Comparison of ENCODE assay signal across 22 cellular contexts in the genomic region with DNA sequence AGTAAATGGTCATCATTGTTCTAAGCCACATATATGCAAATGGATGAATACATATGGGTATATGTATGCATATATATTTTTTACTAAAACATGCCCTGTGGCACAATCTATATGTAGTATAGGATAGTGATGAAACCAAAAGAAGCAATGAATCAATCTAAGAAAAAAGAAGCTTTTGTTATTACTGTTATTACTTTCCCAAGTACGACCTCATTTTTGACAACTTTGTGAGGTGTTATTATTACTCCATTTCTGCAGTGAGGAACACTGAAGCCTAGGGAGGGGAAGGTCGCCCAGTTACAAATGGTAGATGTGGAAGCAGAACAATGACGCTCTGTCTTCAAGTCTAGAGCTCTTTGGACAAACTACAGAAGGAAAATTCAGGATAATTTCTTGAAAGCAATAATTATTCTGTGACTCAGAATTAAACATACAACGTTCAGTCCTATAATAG. TPM values are rescaled to one million over a fixed set of nuclear protein-coding genes. Genes with fewer than 3 reads are reported as not detected.
DNase-seq lines count a peak whose midpoint lies in the region; ATAC-seq and TF ChIP-seq lines count a peak whose summit lies in the region.
"Had no signal": no experiment of that assay in that cellular context is flagged by ENCODE, and none has a peak within 500 bp of the region (broad histone marks: within the 10 kb centered on the region; RNA-seq: fewer than 3 reads in every experiment).

No MANE protein-coding gene starts in this region.

- no TSS peak for BruUV-seq in Caco-2 (replicated peaks; lab: Mats Ljungman, UMichigan)

- peaks cover 13% of the 10 kb centered on the region for H3K36me3 Mint-ChIP-seq in activated CD4-positive, alpha-beta memory T cell treated with anti-CD3 and anti-CD28 coated beads for 36 hours
- peaks cover 59% of the 10 kb centered on the region for H3K36me3 Mint-ChIP-seq in activated CD4-positive, alpha-beta memory T cell treated with anti-CD3 and anti-CD28 coated beads, Interleukin-2, amount 10 ng/mL, durations not matched to agents 7 days and 5 days (ENCODE audit: low read depth)
- H3K36me3 Mint-ChIP-seq in activated naive CD8-positive, alpha-beta T cell treated with anti-CD3 and anti-CD28 coated beads for 36 hours, result peaks cover 69% of the 10 kb centered on the region
- H3K36me3 Mint-ChIP-seq in stimulated activated effector memory CD8-positive, alpha-beta T cell treated with anti-CD3 and anti-CD28 coated beads, Interleukin-12 subunit alpha, Interleukin-12 subunit beta, amount 100 ng/mL, for 72 hours, result peaks cover 45% of the 10 kb centered on the region
- H3K36me3 Mint-ChIP-seq in Caco-2 (ENCODE audit: insufficient read depth, unreplicated experiment), result no peaks in the 10 kb centered on the region
- H3K36me3 Mint-ChIP-seq: memory B cell had no signal

- POLR2A ChIA-PET in activated CD4-positive, alpha-beta memory T cell treated with anti-CD3 and anti-CD28 coated beads for 36 hours (lab: Charles Lee), result interaction anchor here (1.0 to 1.8 kb wide), 6 partner anchors 9 to 46 kb away, joined by 3 to 8 read pairs (median 3); a partner anchor contains a TSS
- POLR2A ChIA-PET in activated CD4-positive, alpha-beta memory T cell treated with anti-CD3 and anti-CD28 coated beads, Interleukin-2, amount 10 ng/mL, durations not matched to agents 7 days and 5 days (lab: Charles Lee), result interaction anchor here (0.6 to 5.9 kb wide), 4 partner anchors 14 to 48 kb away, joined by 3 to 84 read pairs (median 4); no protein-coding TSS in a partner anchor
- POLR2A ChIA-PET in Caco-2 (lab: Charles Lee), result no interaction called here

- no peaks in the 10 kb centered on the region for H3K9me3 ChIP-seq in Caco-2
- H3K9me3 ChIP-seq: A549, ascending aorta, left lung, upper lobe of left lung had no signal

- H3K4me3 Mint-ChIP-seq in activated CD4-positive, alpha-beta memory T cell treated with anti-CD3 and anti-CD28 coated beads for 36 hours, result no peak overlapping the region
- no peak overlapping the region for H3K4me3 Mint-ChIP-seq in activated CD4-positive, alpha-beta memory T cell treated with anti-CD3 and anti-CD28 coated beads, Interleukin-2, amount 10 ng/mL, durations not matched to agents 7 days and 5 days
- no peak overlapping the region for H3K4me3 Mint-ChIP-seq in activated naive CD8-positive, alpha-beta T cell treated with anti-CD3 and anti-CD28 coated beads for 36 hours
- peak overlapping the region; percentile 56 for H3K4me3 Mint-ChIP-seq in stimulated activated effector memory CD8-positive, alpha-beta T cell treated with anti-CD3 and anti-CD28 coated beads, Interleukin-12 subunit alpha, Interleukin-12 subunit beta, amount 100 ng/mL, for 72 hours
- H3K4me3 Mint-ChIP-seq in Caco-2 (ENCODE audit: unreplicated experiment), result no peak overlapping the region
- H3K4me3 Mint-ChIP-seq: memory B cell had no signal

- intact Hi-C loops in activated CD4-positive, alpha-beta memory T cell treated with anti-CD3 and anti-CD28 coated beads for 36 hours (cut with micrococcal nuclease), result loop anchor here (5.0 kb wide), 1 partner anchor 525 kb away; no protein-coding TSS in a partner anchor
- intact Hi-C loops in Caco-2 (cut with micrococcal nuclease; ENCODE audit: unreplicated experiment), result no loop called here

- no peaks in the 10 kb centered on the region for H3K4me1 ChIP-seq in Caco-2
- H3K4me1 ChIP-seq: A549, ascending aorta had no signal

- H3K4me3 ChIP-seq in Caco-2 (ENCODE audit: low read depth, low read length), result no peak overlapping the region
- H3K4me3 ChIP-seq: A549, ascending aorta, left lung, upper lobe of left lung had no signal

- ATAC-seq in stimulated activated effector memory CD8-positive, alpha-beta T cell treated with anti-CD3 and anti-CD28 coated beads, Interleukin-12 subunit alpha, Interleukin-12 subunit beta, amount 100 ng/mL, for 72 hours, result peak; percentile 64
- ATAC-seq in HG02884 (IDR thresholded peaks at IDR 0.05; ENCODE audit: unreplicated experiment), result no peak
- no peak for ATAC-seq in GM21528 (IDR thresholded peaks at IDR 0.05; ENCODE audit: low FRiP score, unreplicated experiment)
- ATAC-seq: A549, left lung had no signal

- H3K27me3 Mint-ChIP-seq in activated CD4-positive, alpha-beta memory T cell treated with anti-CD3 and anti-CD28 coated beads for 36 hours, result no peaks in the 10 kb centered on the region
- no peaks in the 10 kb centered on the region for H3K27me3 Mint-ChIP-seq in activated CD4-positive, alpha-beta memory T cell treated with anti-CD3 and anti-CD28 coated beads, Interleukin-2, amount 10 ng/mL, durations not matched to agents 7 days and 5 days
- no peaks in the 10 kb centered on the region for H3K27me3 Mint-ChIP-seq in activated naive CD8-positive, alpha-beta T cell treated with anti-CD3 and anti-CD28 coated beads for 36 hours
- H3K27me3 Mint-ChIP-seq in Caco-2 (ENCODE audit: insufficient read depth, unreplicated experiment), result peaks cover 15% of the 10 kb centered on the region

- no peaks in the 10 kb centered on the region for H3K9me3 Mint-ChIP-seq in activated CD4-positive, alpha-beta memory T cell treated with anti-CD3 and anti-CD28 coated beads for 36 hours
- H3K9me3 Mint-ChIP-seq in activated CD4-positive, alpha-beta memory T cell treated with anti-CD3 and anti-CD28 coated beads, Interleukin-2, amount 10 ng/mL, durations not matched to agents 7 days and 5 days, result no peaks in the 10 kb centered on the region
- H3K9me3 Mint-ChIP-seq in activated naive CD8-positive, alpha-beta T cell treated with anti-CD3 and anti-CD28 coated beads for 36 hours, result no peaks in the 10 kb centered on the region
- H3K9me3 Mint-ChIP-seq in stimulated activated effector memory CD8-positive, alpha-beta T cell treated with anti-CD3 and anti-CD28 coated beads, Interleukin-12 subunit alpha, Interleukin-12 subunit beta, amount 100 ng/mL, for 72 hours, result no peaks in the 10 kb centered on the region
- no peaks in the 10 kb centered on the region for H3K9me3 Mint-ChIP-seq in Caco-2 (ENCODE audit: unreplicated experiment)
- H3K9me3 Mint-ChIP-seq: memory B cell had no signal

- no peak for DNase-seq in activated CD4-positive, alpha-beta memory T cell treated with anti-CD3 and anti-CD28 coated beads for 36 hours
- DNase-seq in activated CD4-positive, alpha-beta memory T cell treated with anti-CD3 and anti-CD28 coated beads, Interleukin-2, amount 10 ng/mL, durations not matched to agents 7 days and 5 days, result no peak
- DNase-seq in COLO829 (ENCODE audit: low spot score) (peak; percentile 91), Caco-2 (no peak)
- DNase-seq in activated naive CD8-positive, alpha-beta T cell treated with anti-CD3 and anti-CD28 coated beads for 36 hours, result no peak
- no peak for DNase-seq in stimulated activated effector memory CD8-positive, alpha-beta T cell treated with anti-CD3 and anti-CD28 coated beads, Interleukin-12 subunit alpha, Interleukin-12 subunit beta, amount 100 ng/mL, for 72 hours (ENCODE audit: low spot score in 2 of 2)
- DNase-seq: activated CD4-positive, alpha-beta T cell treated with anti-CD3 and anti-CD28 coated beads, Interleukin-2, amount 50 U/mL, for 4 hours; activated naive CD4-positive, alpha-beta T cell; effector CD4-positive, alpha-beta T cell; KG1; left lung; NCI-H1092 treated with DMSO at 0.1 percent for 48 hours; NCI-H187; NCI-H2171; stimulated activated CD4-positive, alpha-beta T cell treated with anti-CD3 and anti-CD28 coated beads, Interleukin-4, amount 100 ng/mL, for 4 hours; upper lobe of left lung had no signal

- no peaks in the 10 kb centered on the region for H3K36me3 ChIP-seq in Caco-2 (ENCODE audit: control insufficient read depth, insufficient read depth, low read length)
- H3K36me3 ChIP-seq: ascending aorta, left lung, upper lobe of left lung had no signal

- CTCF ChIA-PET in activated CD4-positive, alpha-beta memory T cell treated with anti-CD3 and anti-CD28 coated beads for 36 hours (lab: Charles Lee), result interaction anchor here (1.0 to 1.4 kb wide), 3 partner anchors 43 to 61 kb away, joined by 3 to 6 read pairs (median 5); no protein-coding TSS in a partner anchor
- CTCF ChIA-PET in activated CD4-positive, alpha-beta memory T cell treated with anti-CD3 and anti-CD28 coated beads, Interleukin-2, amount 10 ng/mL, durations not matched to agents 7 days and 5 days (lab: Charles Lee), result interaction anchor here (1.0 kb wide), 1 partner anchor 14 kb away, joined by 3 read pairs; no protein-coding TSS in a partner anchor
- CTCF ChIA-PET in Caco-2 (lab: Charles Lee), result no interaction called here

- peaks cover 87% of the 10 kb centered on the region for H3K4me1 Mint-ChIP-seq in activated CD4-positive, alpha-beta memory T cell treated with anti-CD3 and anti-CD28 coated beads for 36 hours (ENCODE audit: low read depth)
- peaks cover 83% of the 10 kb centered on the region for H3K4me1 Mint-ChIP-seq in activated CD4-positive, alpha-beta memory T cell treated with anti-CD3 and anti-CD28 coated beads, Interleukin-2, amount 10 ng/mL, durations not matched to agents 7 days and 5 days
- peaks cover 85% of the 10 kb centered on the region for H3K4me1 Mint-ChIP-seq in activated naive CD8-positive, alpha-beta T cell treated with anti-CD3 and anti-CD28 coated beads for 36 hours
- peaks cover 82% of the 10 kb centered on the region for H3K4me1 Mint-ChIP-seq in stimulated activated effector memory CD8-positive, alpha-beta T cell treated with anti-CD3 and anti-CD28 coated beads, Interleukin-12 subunit alpha, Interleukin-12 subunit beta, amount 100 ng/mL, for 72 hours
- H3K4me1 Mint-ChIP-seq in Caco-2 (ENCODE audit: low read depth, unreplicated experiment), result no peaks in the 10 kb centered on the region

- H3K27me3 ChIP-seq in Caco-2 (replicated peaks; ENCODE audit: control insufficient read depth, insufficient read depth, low read length), result no peaks in the 10 kb centered on the region
- H3K27me3 ChIP-seq: ascending aorta, left lung, upper lobe of left lung had no signal

- peak overlapping the region; percentile 21 for H3K27ac Mint-ChIP-seq in activated CD4-positive, alpha-beta memory T cell treated with anti-CD3 and anti-CD28 coated beads for 36 hours
- H3K27ac Mint-ChIP-seq in activated CD4-positive, alpha-beta memory T cell treated with anti-CD3 and anti-CD28 coated beads, Interleukin-2, amount 10 ng/mL, durations not matched to agents 7 days and 5 days, result no peak overlapping the region
- H3K27ac Mint-ChIP-seq in activated naive CD8-positive, alpha-beta T cell treated with anti-CD3 and anti-CD28 coated beads for 36 hours, result peak overlapping the region; percentile 95
- peak overlapping the region; percentile 83 for H3K27ac Mint-ChIP-seq in stimulated activated effector memory CD8-positive, alpha-beta T cell treated with anti-CD3 and anti-CD28 coated beads, Interleukin-12 subunit alpha, Interleukin-12 subunit beta, amount 100 ng/mL, for 72 hours
- no peak overlapping the region for H3K27ac Mint-ChIP-seq in Caco-2 (ENCODE audit: unreplicated experiment)
- H3K27ac Mint-ChIP-seq: memory B cell had no signal

- TF ChIP-seq CTCF in Caco-2 (IDR thresholded peaks at IDR 0.05; ENCODE audit: insufficient read depth in 1 of 2, low read depth in 1 of 2, low read length in 1 of 2, severe bottlenecking in 1 of 2, unreplicated experiment in 1 of 2), result no peak

RNA-seq across cellular contexts. Expression of a gene that starts 38.3 kb away (rescaled TPM):
- total RNA-seq in activated CD4-positive, alpha-beta memory T cell treated with anti-CD3 and anti-CD28 coated beads for 36 hours, result 10 to 100 TPM; 52.4 to 52.6 TPM
- 100 to 1,000 TPM; 122 to 124 TPM for total RNA-seq in activated CD4-positive, alpha-beta memory T cell treated with anti-CD3 and anti-CD28 coated beads, Interleukin-2, amount 10 ng/mL, durations not matched to agents 7 days and 5 days
- total RNA-seq in activated naive CD8-positive, alpha-beta T cell treated with anti-CD3 and anti-CD28 coated beads for 36 hours, result 10 to 100 TPM; 80.6 to 81.0 TPM
- 0.19 and 0.48 TPM in 2 replicates for total RNA-seq in Caco-2 (2022)
- total RNA-seq: SK-MEL-5 had no signal

Comparison
In these comparisons a context has a peak if more than half of its experiments do, and no peak if none do; other contexts are left out.
1. H3K27ac Mint-ChIP-seq: peak in activated CD4-positive, alpha-beta memory T cell treated with anti-CD3 and anti-CD28 coated beads for 36 hours (single experiment), activated naive CD8-positive, alpha-beta T cell treated with anti-CD3 and anti-CD28 coated beads for 36 hours (single experiment) and stimulated activated effector memory CD8-positive, alpha-beta T cell treated with anti-CD3 and anti-CD28 coated beads, Interleukin-12 subunit alpha, Interleukin-12 subunit beta, amount 100 ng/mL, for 72 hours (single experiment); none in activated CD4-positive, alpha-beta memory T cell treated with anti-CD3 and anti-CD28 coated beads, Interleukin-2, amount 10 ng/mL, durations not matched to agents 7 days and 5 days (single experiment) and Caco-2 (single experiment).
2. RNA of a gene that starts 38.3 kb away (total RNA-seq): 122 to 124 TPM in activated CD4-positive, alpha-beta memory T cell treated with anti-CD3 and anti-CD28 coated beads, Interleukin-2, amount 10 ng/mL, durations not matched to agents 7 days and 5 days, 80.6 to 81.0 TPM in activated naive CD8-positive, alpha-beta T cell treated with anti-CD3 and anti-CD28 coated beads for 36 hours and 52.4 to 52.6 TPM in activated CD4-positive, alpha-beta memory T cell treated with anti-CD3 and anti-CD28 coated beads for 36 hours; 0.19 to 0.48 TPM in Caco-2; every median in the first group is over 10 times any median in the second.